In the genomic region with DNA sequence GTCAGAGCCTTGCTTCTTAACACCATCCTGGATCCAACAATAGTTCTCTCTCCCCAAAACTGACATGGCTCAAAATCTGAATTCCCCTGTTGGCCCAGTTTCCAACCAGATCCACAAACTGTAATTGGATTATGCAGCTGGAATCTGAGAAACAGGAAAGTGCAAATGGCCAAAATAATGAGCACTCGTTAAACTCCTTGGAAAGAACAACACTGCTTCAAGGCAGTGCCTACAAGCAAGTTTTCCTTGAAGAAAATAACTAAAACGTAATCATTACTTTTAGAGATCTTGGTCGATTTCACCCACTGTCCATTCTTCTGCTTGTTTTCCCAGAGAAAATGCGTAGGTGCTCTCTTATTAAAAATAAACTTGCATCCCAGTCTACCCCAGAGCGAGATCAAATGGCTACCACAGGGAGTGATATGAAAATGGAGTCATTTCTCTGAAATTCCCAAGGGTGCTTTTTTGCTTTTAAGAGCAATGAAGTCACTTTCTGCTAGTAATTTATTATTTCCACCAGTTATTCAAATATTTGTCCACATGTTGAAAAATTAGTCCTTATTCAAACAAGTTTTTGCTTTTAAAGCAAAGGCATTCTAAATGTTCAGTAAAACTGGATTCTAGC, we compare ENCODE assay signal across 13 cellular contexts.
DNase-seq lines count a peak whose midpoint lies in the region; ATAC-seq, FAIRE-seq and TF ChIP-seq lines count a peak whose summit lies in the region.
"Had no signal": no experiment of that assay in that cellular context is flagged by ENCODE, and none has a peak within 500 bp of the region (broad histone marks: within the 10 kb centered on the region; RNA-seq: fewer than 3 reads in every experiment).

No MANE protein-coding gene starts in this region.

- intact Hi-C loops in A673 (cut with micrococcal nuclease; ENCODE audit: unreplicated experiment): no loop called here

- WGBS in hepatocyte (ENCODE audit: low lambda C conversion rate, missing lambda C conversion rate): 77% methylated on average over 5 of the region's 5 CpGs
- WGBS in small intestine, 3 donors: 65 to 73% (median 68%) methylated on average over 5 of the region's 5 CpGs

- peak overlapping the region; percentile 29 for H3K27ac Mint-ChIP-seq in astrocyte (ENCODE audit: unreplicated experiment)
- H3K27ac Mint-ChIP-seq: CD14-positive monocyte had no signal

- H3K4me2 ChIP-seq in astrocyte (ENCODE audit: low read length) (peak overlapping the region; percentile 15), hepatocyte (peak overlapping the region; percentile 4)

- H3K79me2 ChIP-seq in astrocyte (ENCODE audit: insufficient read depth, low read length): no peaks in the 10 kb centered on the region
- H3K79me2 ChIP-seq in hepatocyte: no peaks in the 10 kb centered on the region

- H3K27me3 ChIP-seq in A673 (replicated peaks; ENCODE audit: insufficient read depth, low read depth, low read length, poor library complexity) (no peaks in the 10 kb centered on the region), astrocyte (ENCODE audit: insufficient read depth, low read length) (no peaks in the 10 kb centered on the region), hepatocyte (no peaks in the 10 kb centered on the region), stomach smooth muscle (ENCODE audit: control insufficient read depth in 1 of 2, insufficient read depth in 2 of 2, low read length in 2 of 2) (no peaks in the 10 kb centered on the region), small intestine (ENCODE audit: control insufficient read depth in 2 of 2, insufficient read depth in 2 of 2, low read length in 2 of 2) (no peaks in the 10 kb centered on the region)
- H3K27me3 ChIP-seq: Peyer's patch had no signal

- no peak for TF ChIP-seq POLR2A in erythroblast (IDR thresholded peaks at IDR 0.05; ENCODE audit: low read length)

- no peaks in the 10 kb centered on the region for H3K9me2 ChIP-seq in hepatocyte (replicated peaks; ENCODE audit: insufficient read depth)

- POLR2A ChIA-PET in A673 (lab: Charles Lee; ENCODE audit: low non-redundant PET): no interaction called here

- CTCF ChIA-PET in A673 (lab: Charles Lee): no interaction called here

- H3K27ac ChIP-seq in A673 (ENCODE audit: low read depth, low read length, poor library complexity, severe bottlenecking) (peak overlapping the region; percentile 71), astrocyte (ENCODE audit: low read depth, low read length) (no peak overlapping the region), hepatocyte (peak overlapping the region; percentile 62), stomach smooth muscle (ENCODE audit: low read length) (peak overlapping the region; percentile 6), small intestine (ENCODE audit: low read depth in 1 of 2, low read length in 1 of 2) (no peak overlapping the region)
- H3K27ac ChIP-seq: Peyer's patch had no signal

- H4K20me1 ChIP-seq in astrocyte (ENCODE audit: insufficient read depth, low read length) (no peaks in the 10 kb centered on the region), hepatocyte (ENCODE audit: insufficient read depth, poor library complexity, severe bottlenecking) (no peaks in the 10 kb centered on the region)

- H3K9ac ChIP-seq in astrocyte (ENCODE audit: low read length): no peak overlapping the region
- H3K9ac ChIP-seq in stomach smooth muscle (ENCODE audit: low read length in 2 of 2): no peak overlapping the region

- TF ChIP-seq CTCF in A673 (conservative IDR thresholded peaks at IDR 0.05; ENCODE audit: low read depth, low read length): no peak
- TF ChIP-seq CTCF in astrocyte (IDR thresholded peaks at IDR 0.05; ENCODE audit: insufficient read depth, low read depth, low read length): no peak
- no peak for TF ChIP-seq CTCF in hepatocyte (IDR thresholded peaks at IDR 0.05; ENCODE audit: poor library complexity)

- peak; percentile 13 for FAIRE-seq in astrocyte (lab: Jason Lieb, UNC)
- FAIRE-seq in small intestine (lab: Jason Lieb, UNC): no peak
- FAIRE-seq: A204.1 had no signal

- H3K4me3 Mint-ChIP-seq in astrocyte (ENCODE audit: unreplicated experiment): no peak overlapping the region
- H3K4me3 Mint-ChIP-seq: CD14-positive monocyte had no signal

- DNase-seq in A673 (ENCODE audit: low spot score): peak; percentile 87
- DNase-seq in astrocyte (ENCODE audit: low read depth): no peak
- DNase-seq in hepatocyte (ENCODE audit: low spot score): no peak
- no peak for DNase-seq in small intestine
- DNase-seq in erythroblast (lab: John Stamatoyannopoulos, UW): no peak
- DNase-seq in T-helper 9 cell: no peak
- DNase-seq: NCI-H1417, NCI-H1930, Peyer's patch had no signal

- BruUV-seq in A673 (replicated peaks; lab: Mats Ljungman, UMichigan): no TSS peak

- no peaks in the 10 kb centered on the region for H3K36me3 Mint-ChIP-seq in astrocyte (ENCODE audit: low read depth, unreplicated experiment)
- H3K36me3 Mint-ChIP-seq: CD14-positive monocyte had no signal

- H3K36me3 ChIP-seq in A673 (ENCODE audit: insufficient read depth, low read length, poor library complexity, severe bottlenecking) (no peaks in the 10 kb centered on the region), astrocyte (ENCODE audit: insufficient read depth, low read length) (no peaks in the 10 kb centered on the region), hepatocyte (replicated peaks; ENCODE audit: insufficient read depth, low read depth) (no peaks in the 10 kb centered on the region), stomach smooth muscle (ENCODE audit: control insufficient read depth in 2 of 2, insufficient read depth in 2 of 2, low read length in 2 of 2) (no peaks in the 10 kb centered on the region), small intestine (ENCODE audit: control insufficient read depth in 2 of 2, insufficient read depth in 2 of 2, low read length in 2 of 2) (no peaks in the 10 kb centered on the region)
- H3K36me3 ChIP-seq: Peyer's patch had no signal

- H3K4me1 ChIP-seq in A673 (ENCODE audit: insufficient read depth, low read length, poor library complexity, severe bottlenecking): peaks cover 27% of the 10 kb centered on the region
- peaks cover 10% of the 10 kb centered on the region for H3K4me1 ChIP-seq in astrocyte (ENCODE audit: insufficient read depth, low read length)
- no peaks in the 10 kb centered on the region for H3K4me1 ChIP-seq in hepatocyte (ENCODE audit: insufficient read depth)
- H3K4me1 ChIP-seq in stomach smooth muscle (ENCODE audit: control insufficient read depth, insufficient read depth, low read length): peaks cover 5% of the 10 kb centered on the region
- H3K4me1 ChIP-seq in small intestine (ENCODE audit: control insufficient read depth in 2 of 2, insufficient read depth in 1 of 2, low read depth in 1 of 2, low read length in 1 of 2): no peaks in the 10 kb centered on the region
- H3K4me1 ChIP-seq: Peyer's patch had no signal

- H3K9me3 ChIP-seq in A673 (ENCODE audit: low read depth, low read length, poor library complexity, severe bottlenecking) (no peaks in the 10 kb centered on the region), astrocyte (ENCODE audit: insufficient read depth, low read depth, low read length) (no peaks in the 10 kb centered on the region), hepatocyte (ENCODE audit: low read depth) (no peaks in the 10 kb centered on the region), stomach smooth muscle (ENCODE audit: control insufficient read depth in 2 of 2, low read length in 2 of 2) (no peaks in the 10 kb centered on the region), small intestine (ENCODE audit: control insufficient read depth, low read depth) (no peaks in the 10 kb centered on the region)
- H3K9me3 ChIP-seq: Peyer's patch had no signal

- H3K27me3 Mint-ChIP-seq in astrocyte (ENCODE audit: low read depth, unreplicated experiment): no peaks in the 10 kb centered on the region

- ATAC-seq in GM21360 (IDR thresholded peaks at IDR 0.05; ENCODE audit: unreplicated experiment): no peak

- H2AFZ ChIP-seq in astrocyte (ENCODE audit: low read depth, low read length) (no peak overlapping the region), hepatocyte (no peak overlapping the region)

- H3K4me1 Mint-ChIP-seq in astrocyte (ENCODE audit: low read depth, unreplicated experiment): peaks cover 12% of the 10 kb centered on the region
- H3K4me1 Mint-ChIP-seq: CD14-positive monocyte had no signal

- H3K4me3 ChIP-seq in A673 (ENCODE audit: low read depth, low read length, poor library complexity, severe bottlenecking): no peak overlapping the region
- H3K4me3 ChIP-seq in astrocyte (ENCODE audit: insufficient read depth, low read depth, low read length): no peak overlapping the region
- H3K4me3 ChIP-seq in hepatocyte: no peak overlapping the region
- no peak overlapping the region for H3K4me3 ChIP-seq in stomach smooth muscle (ENCODE audit: low read length in 2 of 2)
- H3K4me3 ChIP-seq in small intestine (ENCODE audit: low read depth in 1 of 2, low read length in 2 of 2): no peak overlapping the region
- H3K4me3 ChIP-seq: Peyer's patch had no signal

- no peaks in the 10 kb centered on the region for H3K9me3 Mint-ChIP-seq in astrocyte (ENCODE audit: unreplicated experiment)

Comparison
In these comparisons a context has a peak if more than half of its experiments do, and no peak if none do; other contexts are left out.
1. H3K27ac ChIP-seq: peak in A673 (single experiment), hepatocyte (single experiment) and stomach smooth muscle (single experiment); none in astrocyte (single experiment) and small intestine (0 of 2).